ENCODE assay signal across 13 cellular contexts in the genomic region with DNA sequence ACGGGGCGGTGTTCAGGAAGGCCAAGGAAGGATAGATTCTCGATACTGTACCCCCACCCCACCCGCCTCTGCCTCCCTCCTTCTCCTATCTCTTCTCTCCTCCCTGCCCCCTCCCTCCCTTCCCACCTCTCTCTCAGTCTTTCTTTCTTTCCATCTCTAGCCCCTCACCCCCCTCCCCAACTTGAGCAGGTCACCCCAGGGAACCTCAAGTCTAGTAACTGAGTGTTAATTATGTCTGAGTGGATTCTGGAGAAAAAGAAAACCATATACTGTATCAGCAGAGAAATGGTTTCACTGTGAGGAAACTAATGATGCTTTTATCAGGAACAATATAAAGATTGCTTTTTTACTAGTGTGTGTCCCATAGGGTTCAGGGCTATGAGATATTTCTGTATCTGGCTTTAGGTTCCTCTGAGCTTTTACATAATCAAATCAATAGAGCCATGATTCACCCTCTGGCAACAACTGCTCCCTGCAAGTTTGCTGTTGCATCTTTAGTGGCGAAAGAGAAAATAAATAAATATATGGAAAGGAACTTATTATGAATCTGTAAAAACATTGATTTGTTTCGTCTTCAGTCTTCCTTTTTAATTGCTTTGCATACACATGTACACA.
DNase-seq lines count a peak whose midpoint lies in the region; ATAC-seq and TF ChIP-seq lines count a peak whose summit lies in the region.
"Had no signal": no experiment of that assay in that cellular context is flagged by ENCODE, and none has a peak within 500 bp of the region (broad histone marks: within the 10 kb centered on the region; RNA-seq: fewer than 3 reads in every experiment).

No MANE protein-coding gene starts in this region.

- intact Hi-C loops in Caco-2 (cut with micrococcal nuclease; ENCODE audit: unreplicated experiment), result no loop called here

- H3K4me3 ChIP-seq in Caco-2 (ENCODE audit: low read depth, low read length), result no peak overlapping the region
- H3K4me3 ChIP-seq in choroid plexus epithelial cell (ENCODE audit: low read depth, low read length), result no peak overlapping the region
- H3K4me3 ChIP-seq in neuronal stem cell (ENCODE audit: low read length in 2 of 2), result no peak overlapping the region

- H3K4me1 ChIP-seq in Caco-2 (peaks cover 14% of the 10 kb centered on the region; the same call in 1 of the 2 replicates), neuronal stem cell (ENCODE audit: control insufficient read depth in 2 of 2, insufficient read depth in 1 of 2, low read depth in 1 of 2, low read length in 2 of 2) (peaks cover 2 to 9% of the 10 kb centered on the region in 2 donors)

- no peak overlapping the region for H2BK15ac ChIP-seq in neuronal stem cell (ENCODE audit: low read length)

- DNase-seq in Caco-2, result no peak
- DNase-seq in NCI-H226, result peak; percentile 33
- DNase-seq in choroid plexus epithelial cell (ENCODE audit: low read depth), result peak; percentile 74
- no peak for DNase-seq in neuronal stem cell (ENCODE audit: low spot score)
- DNase-seq in cortex of kidney (lab: John Stamatoyannopoulos, UW), result no peak
- DNase-seq in T1000 (lab: John Stamatoyannopoulos, UW), result no peak
- DNase-seq: activated T-cell treated with anti-CD3 and anti-CD28 coated beads for 4 hours; NCI-H510A; stimulated activated naive CD4-positive, alpha-beta T cell treated with Interleukin-2 at 50 U/mL for 16 hours had no signal

- no peak overlapping the region for H4K8ac ChIP-seq in neuronal stem cell (ENCODE audit: low read depth, low read length)

- H3K9ac ChIP-seq in neuronal stem cell (ENCODE audit: low read depth, low read length, poor library complexity), result no peak overlapping the region

- no peak overlapping the region for H3K4ac ChIP-seq in neuronal stem cell (ENCODE audit: low read length)

- H3K79me1 ChIP-seq in neuronal stem cell (ENCODE audit: low read depth, low read length), result no peaks in the 10 kb centered on the region

- no peak overlapping the region for H3K18ac ChIP-seq in neuronal stem cell (ENCODE audit: low read length)

- no CpG with 5 or more reads among the region's 6 CpGs for whole genome bisulfite sequencing in neuronal stem cell (ENCODE audit: extremely low coverage in 2 of 2, insufficient read length in 2 of 2, insufficient replicate concordance in 1 of 2), 2 donors

- no peaks in the 10 kb centered on the region for H3K9me3 Mint-ChIP-seq in Caco-2 (ENCODE audit: unreplicated experiment)

- H2BK12ac ChIP-seq in neuronal stem cell (ENCODE audit: low read length), result no peak overlapping the region

- no peaks in the 10 kb centered on the region for H3K27me3 Mint-ChIP-seq in Caco-2 (ENCODE audit: insufficient read depth, unreplicated experiment)
- H3K27me3 Mint-ChIP-seq: CD4-positive, CD25-positive, alpha-beta regulatory T cell had no signal

- POLR2A ChIA-PET in Caco-2 (lab: Charles Lee), result no interaction called here

- H3K27me3 ChIP-seq in Caco-2 (replicated peaks; ENCODE audit: control insufficient read depth, insufficient read depth, low read length) (no peaks in the 10 kb centered on the region), neuronal stem cell (ENCODE audit: control insufficient read depth in 3 of 3, insufficient read depth in 3 of 3, low read depth in 1 of 3, low read length in 3 of 3) (no peaks in the 10 kb centered on the region)

- peak overlapping the region; percentile 59 for H3K27ac Mint-ChIP-seq in Caco-2 (ENCODE audit: unreplicated experiment)
- H3K27ac Mint-ChIP-seq: CD4-positive, CD25-positive, alpha-beta regulatory T cell; progenitor cell of endocrine pancreas had no signal

- H3K4me1 Mint-ChIP-seq in Caco-2 (ENCODE audit: low read depth, unreplicated experiment), result peaks cover 6% of the 10 kb centered on the region

- peak overlapping the region; percentile 84 for H2AFZ ChIP-seq in neuronal stem cell (ENCODE audit: low read length)

- no peak overlapping the region for H3K4me2 ChIP-seq in neuronal stem cell (ENCODE audit: insufficient read depth, low read length, poor library complexity, severe bottlenecking)

- H3K14ac ChIP-seq in neuronal stem cell (ENCODE audit: low read length), result no peak overlapping the region

- ATAC-seq in HG03039 (IDR thresholded peaks at IDR 0.05; ENCODE audit: unreplicated experiment), result no peak
- ATAC-seq in HG03139 (IDR thresholded peaks at IDR 0.05; ENCODE audit: unreplicated experiment), result no peak

- no peak overlapping the region for H3K23ac ChIP-seq in neuronal stem cell (ENCODE audit: low read depth, low read length, poor library complexity)

- no peak overlapping the region for H2BK5ac ChIP-seq in neuronal stem cell (ENCODE audit: low read length)

- CTCF ChIA-PET in Caco-2 (lab: Charles Lee), result no interaction called here

- no peak overlapping the region for H4K91ac ChIP-seq in neuronal stem cell (ENCODE audit: low read depth, low read length, poor library complexity)

- no TSS peak for BruUV-seq in Caco-2 (replicated peaks; lab: Mats Ljungman, UMichigan)

- no peaks in the 10 kb centered on the region for H3K36me3 Mint-ChIP-seq in Caco-2 (ENCODE audit: insufficient read depth, unreplicated experiment)
- H3K36me3 Mint-ChIP-seq: CD4-positive, CD25-positive, alpha-beta regulatory T cell had no signal

- no peaks in the 10 kb centered on the region for H3K9me3 ChIP-seq in Caco-2
- H3K9me3 ChIP-seq in neuronal stem cell (replicated peaks in 1 of 2; ENCODE audit: control insufficient read depth in 2 of 2, insufficient read depth in 1 of 2, low read depth in 1 of 2, low read length in 2 of 2), result peaks cover 0 to 5% of the 10 kb centered on the region in 2 donors

- H3K4me3 Mint-ChIP-seq in Caco-2 (ENCODE audit: unreplicated experiment), result peak overlapping the region; percentile 56
- H3K4me3 Mint-ChIP-seq: CD4-positive, CD25-positive, alpha-beta regulatory T cell had no signal

- H2AK5ac ChIP-seq in neuronal stem cell (ENCODE audit: low read depth, low read length), result no peak overlapping the region

- no peak for TF ChIP-seq CTCF in Caco-2 (IDR thresholded peaks at IDR 0.05; ENCODE audit: insufficient read depth in 1 of 2, low read depth in 1 of 2, low read length in 1 of 2, severe bottlenecking in 1 of 2, unreplicated experiment in 1 of 2)
- TF ChIP-seq CTCF in choroid plexus epithelial cell (conservative IDR thresholded peaks at IDR 0.05; ENCODE audit: low read depth, low read length), result no peak

- H3K36me3 ChIP-seq in Caco-2 (ENCODE audit: control insufficient read depth, insufficient read depth, low read length), result no peaks in the 10 kb centered on the region
- no peaks in the 10 kb centered on the region for H3K36me3 ChIP-seq in neuronal stem cell (replicated peaks in 1 of 2; ENCODE audit: control insufficient read depth in 2 of 2, insufficient read depth in 2 of 2, low read length in 2 of 2)

- H3K27ac ChIP-seq in neuronal stem cell (replicated peaks; ENCODE audit: low read length), result no peak overlapping the region

- no peak overlapping the region for H2BK120ac ChIP-seq in neuronal stem cell (ENCODE audit: low read depth, low read length)

Comparison
In these comparisons a context has a peak if more than half of its experiments do, and no peak if none do; other contexts are left out.
1. DNase-seq: peak in NCI-H226 (single experiment) and choroid plexus epithelial cell (single experiment); none in Caco-2 (0 of 2), neuronal stem cell (single experiment), cortex of kidney (single experiment) and T1000 (single experiment).